ENCODE assay signal across 11 cellular contexts in genomic region chr6:122372647-122373046, GRCh38. TPM values are rescaled to one million over a fixed set of nuclear protein-coding genes. Genes with fewer than 3 reads are reported as not detected.
DNase-seq lines count a peak whose midpoint lies in the region; FAIRE-seq and TF ChIP-seq lines count a peak whose summit lies in the region.
"Had no signal": no experiment of that assay in that cellular context is flagged by ENCODE, and none has a peak within 500 bp of the region (broad histone marks: within the 10 kb centered on the region; RNA-seq: fewer than 3 reads in every experiment).

No MANE protein-coding gene starts in this region.

- peaks cover 8% of the 10 kb centered on the region for H3K27me3 ChIP-seq in neural progenitor cell

- no peak overlapping the region for H2AFZ ChIP-seq in neural progenitor cell (replicated peaks)

- H3K4me2 ChIP-seq in neural progenitor cell = no peak overlapping the region

- no peaks in the 10 kb centered on the region for H3F3A ChIP-seq in neural progenitor cell (ENCODE audit: low read depth)

- intact Hi-C loops in activated T-helper 1 cell treated with anti-CD3 and anti-CD28 coated beads, Interleukin-12 subunit alpha, Interleukin-12 subunit beta, Interleukin-2, Interleukin-4 antibody, amounts not matched to agents 30 ng/mL and 10 ng/mL and 1 ng/mL, durations not matched to agents 14 hours and 24 hours and 36 hours (cut with micrococcal nuclease) = no loop called here

- FAIRE-seq in G401.6 (lab: Jason Lieb, UNC) = peak; percentile 94

- H3K36me3 Mint-ChIP-seq in chondrocyte (ENCODE audit: low read depth) (no peaks in the 10 kb centered on the region), neural progenitor cell (no peaks in the 10 kb centered on the region)
- no peaks in the 10 kb centered on the region for H3K36me3 Mint-ChIP-seq in activated T-helper 1 cell treated with anti-CD3 and anti-CD28 coated beads, Interleukin-12 subunit alpha, Interleukin-12 subunit beta, Interleukin-2, Interleukin-4 antibody, amounts not matched to agents 30 ng/mL and 10 ng/mL and 1 ng/mL, durations not matched to agents 14 hours and 24 hours and 36 hours (ENCODE audit: low read depth)

- TF ChIP-seq CTCF in chondrocyte (IDR thresholded peaks at IDR 0.05) (peak; percentile 81), neural progenitor cell (IDR thresholded peaks at IDR 0.05) (peak; percentile 49)

- H3K27ac ChIP-seq in neural progenitor cell = no peak overlapping the region

- no peaks in the 10 kb centered on the region for H3K79me2 ChIP-seq in neural progenitor cell (ENCODE audit: low read depth)

- H3K9ac ChIP-seq in neural progenitor cell = no peak overlapping the region

- H3K4me3 Mint-ChIP-seq in chondrocyte (ENCODE audit: unreplicated experiment) (no peak overlapping the region), neural progenitor cell (no peak overlapping the region)
- H3K4me3 Mint-ChIP-seq in activated T-helper 1 cell treated with anti-CD3 and anti-CD28 coated beads, Interleukin-12 subunit alpha, Interleukin-12 subunit beta, Interleukin-2, Interleukin-4 antibody, amounts not matched to agents 30 ng/mL and 10 ng/mL and 1 ng/mL, durations not matched to agents 14 hours and 24 hours and 36 hours = no peak overlapping the region
- H3K4me3 Mint-ChIP-seq: T-helper 1 cell treated with Interleukin-12 subunit alpha and Interleukin-12 subunit beta and Interleukin-4 antibody, amounts not matched to agents 30 μg/mL and 1 μg/mL, for 36 hours had no signal

- H3K27me3 Mint-ChIP-seq in chondrocyte (ENCODE audit: low read depth) = peaks cover 54% of the 10 kb centered on the region
- H3K27me3 Mint-ChIP-seq in neural progenitor cell (ENCODE audit: insufficient read depth, low read depth) = no peaks in the 10 kb centered on the region
- H3K27me3 Mint-ChIP-seq in activated T-helper 1 cell treated with anti-CD3 and anti-CD28 coated beads, Interleukin-12 subunit alpha, Interleukin-12 subunit beta, Interleukin-2, Interleukin-4 antibody, amounts not matched to agents 30 ng/mL and 10 ng/mL and 1 ng/mL, durations not matched to agents 14 hours and 24 hours and 36 hours (ENCODE audit: insufficient read depth) = peaks cover 10% of the 10 kb centered on the region

- no peaks in the 10 kb centered on the region for H3K4me1 Mint-ChIP-seq in chondrocyte (ENCODE audit: low read depth)
- no peaks in the 10 kb centered on the region for H3K4me1 Mint-ChIP-seq in neural progenitor cell
- no peaks in the 10 kb centered on the region for H3K4me1 Mint-ChIP-seq in activated T-helper 1 cell treated with anti-CD3 and anti-CD28 coated beads, Interleukin-12 subunit alpha, Interleukin-12 subunit beta, Interleukin-2, Interleukin-4 antibody, amounts not matched to agents 30 ng/mL and 10 ng/mL and 1 ng/mL, durations not matched to agents 14 hours and 24 hours and 36 hours (ENCODE audit: low read depth)

- no peaks in the 10 kb centered on the region for H3K36me3 ChIP-seq in neural progenitor cell

- H3K27ac Mint-ChIP-seq in chondrocyte (ENCODE audit: unreplicated experiment) (no peak overlapping the region), neural progenitor cell (no peak overlapping the region)
- H3K27ac Mint-ChIP-seq in activated T-helper 1 cell treated with anti-CD3 and anti-CD28 coated beads, Interleukin-12 subunit alpha, Interleukin-12 subunit beta, Interleukin-2, Interleukin-4 antibody, amounts not matched to agents 30 ng/mL and 10 ng/mL and 1 ng/mL, durations not matched to agents 14 hours and 24 hours and 36 hours = no peak overlapping the region
- H3K27ac Mint-ChIP-seq: T-helper 1 cell treated with Interleukin-12 subunit alpha and Interleukin-12 subunit beta and Interleukin-4 antibody, amounts not matched to agents 30 μg/mL and 1 μg/mL, for 36 hours had no signal

- no peaks in the 10 kb centered on the region for H3K4me1 ChIP-seq in neural progenitor cell

- DNase-seq in NAMALWA (ENCODE audit: low spot score) = peak; percentile 22
- no peak for DNase-seq in chondrocyte (ENCODE audit: low spot score)
- DNase-seq in neural progenitor cell (ENCODE audit: low spot score) = no peak
- DNase-seq in activated T-helper 1 cell treated with anti-CD3 and anti-CD28 coated beads, Interleukin-12 subunit alpha, Interleukin-12 subunit beta, Interleukin-2, Interleukin-4 antibody, amounts not matched to agents 30 ng/mL and 10 ng/mL and 1 ng/mL, durations not matched to agents 14 hours and 24 hours and 36 hours (ENCODE audit: low spot score) = no peak
- no peak for DNase-seq in activated CD4-positive, alpha-beta T cell treated with anti-CD3 and anti-CD28 coated beads, Interleukin-2, amount 50 U/mL, for 4 hours
- DNase-seq in stimulated activated CD4-positive, alpha-beta T cell treated with anti-CD3 and anti-CD28 coated beads, Interleukin-2, amount 100 ng/mL, for 24 hours = no peak
- DNase-seq: activated T-cell treated with anti-CD3 and anti-CD28 coated beads for 4 hours; NCI-H446; stimulated activated CD4-positive, alpha-beta T cell treated with anti-CD3 and anti-CD28 coated beads, Interleukin-2, amount 100 ng/mL, for 48 hours had no signal

- H3K9me3 ChIP-seq in neural progenitor cell (ENCODE audit: low read depth) = no peaks in the 10 kb centered on the region

- H4K20me1 ChIP-seq in neural progenitor cell (ENCODE audit: low read depth) = no peaks in the 10 kb centered on the region

- H3K4me3 ChIP-seq in neural progenitor cell = no peak overlapping the region

- H3K9me3 Mint-ChIP-seq in chondrocyte (ENCODE audit: low read depth) (no peaks in the 10 kb centered on the region), neural progenitor cell (no peaks in the 10 kb centered on the region)
- no peaks in the 10 kb centered on the region for H3K9me3 Mint-ChIP-seq in activated T-helper 1 cell treated with anti-CD3 and anti-CD28 coated beads, Interleukin-12 subunit alpha, Interleukin-12 subunit beta, Interleukin-2, Interleukin-4 antibody, amounts not matched to agents 30 ng/mL and 10 ng/mL and 1 ng/mL, durations not matched to agents 14 hours and 24 hours and 36 hours
- H3K9me3 Mint-ChIP-seq: T-helper 1 cell treated with Interleukin-12 subunit alpha and Interleukin-12 subunit beta and Interleukin-4 antibody, amounts not matched to agents 30 μg/mL and 1 μg/mL, for 36 hours had no signal

RNA-seq across cellular contexts. Expression of gene HSF2, which starts 26.8 kb away (rescaled TPM):
- 11.0 to 12.3 TPM (median 11.2 TPM) in 3 replicates for total RNA-seq in chondrocyte
- total RNA-seq in neural progenitor cell (ENCODE audit: low replicate concordance) = 102 and 135 TPM in 2 replicates
- total RNA-seq in activated T-helper 1 cell treated with anti-CD3 and anti-CD28 coated beads, Interleukin-12 subunit alpha, Interleukin-12 subunit beta, Interleukin-2, Interleukin-4 antibody, amounts not matched to agents 30 ng/mL and 10 ng/mL and 1 ng/mL, durations not matched to agents 14 hours and 24 hours and 36 hours = 14.7 and 15.3 TPM in 2 replicates
